23 cellular contexts compared by ENCODE assay signal in genomic region chr2:219470429-219470828, GRCh38. TPM values are rescaled to one million over a fixed set of nuclear protein-coding genes. Genes with fewer than 3 reads are reported as not detected.
"Had no signal": no experiment of that assay in that cellular context is flagged by ENCODE, and none has a peak within 500 bp of the region (broad histone marks: within the 10 kb centered on the region; RNA-seq: fewer than 3 reads in every experiment).

No MANE protein-coding gene starts in this region.

- H3K9me3 ChIP-seq: left lung, prostate gland, right lobe of liver had no signal

- DNase-seq: activated CD4-positive, alpha-beta memory T cell treated with anti-CD3 and anti-CD28 coated beads, Interleukin-2, amount 10 ng/mL, durations not matched to agents 7 days and 5 days; activated CD4-positive, alpha-beta T cell treated with anti-CD3 and anti-CD28 coated beads for 48 hours; activated CD4-positive, CD25-positive, alpha-beta regulatory T cell; activated CD8-positive, alpha-beta memory T cell treated with anti-CD3 and anti-CD28 coated beads, Interleukin-2, amount 10 ng/mL, durations not matched to agents 7 days and 5 days; activated naive CD4-positive, alpha-beta T cell treated with Interleukin-2 at 50 U/mL for 16 hours; aorta; dorsolateral prefrontal cortex; endodermal cell; foreskin melanocyte; kidney; right lobe of liver; stimulated activated CD4-positive, alpha-beta T cell treated with anti-CD3 and anti-CD28 coated beads, Interleukin-4, amount 100 ng/mL, for 4 hours had no signal

- ATAC-seq: activated CD8-positive, alpha-beta memory T cell treated with anti-CD3 and anti-CD28 coated beads, Interleukin-2, amount 10 ng/mL, durations not matched to agents 7 days and 5 days; activated T-helper 17 cell treated with anti-CD3 and anti-CD28 coated beads, Interleukin-2, amount 50 U/mL, for 72 hours; left lung; stimulated activated memory B cell treated with anti-CD40 and anti-IgM and Interleukin-4, amounts not matched to agents 10 μg/mL and 1 μg/mL and 100 μg/mL, for 72 hours had no signal

- H3K36me3 Mint-ChIP-seq: activated CD8-positive, alpha-beta memory T cell treated with anti-CD3 and anti-CD28 coated beads, Interleukin-2, amount 10 ng/mL, durations not matched to agents 7 days and 5 days; stimulated activated memory B cell treated with anti-CD40 and anti-IgM and Interleukin-4, amounts not matched to agents 10 μg/mL and 1 μg/mL and 100 μg/mL, for 72 hours had no signal

- H3K27ac Mint-ChIP-seq: activated CD4-positive, alpha-beta memory T cell treated with anti-CD3 and anti-CD28 coated beads, Interleukin-2, amount 10 ng/mL, durations not matched to agents 7 days and 5 days; activated CD8-positive, alpha-beta memory T cell treated with anti-CD3 and anti-CD28 coated beads, Interleukin-2, amount 10 ng/mL, durations not matched to agents 7 days and 5 days; activated T-helper 17 cell treated with anti-CD3 and anti-CD28 coated beads, Interleukin-2, amount 50 U/mL, for 72 hours; endodermal cell; stimulated activated memory B cell treated with anti-CD40 and anti-IgM and Interleukin-4, amounts not matched to agents 10 μg/mL and 1 μg/mL and 100 μg/mL, for 72 hours; T-helper 2 cell treated with Interferon-gamma antibody and Interleukin-4, amounts not matched to agents 5 μg/mL and 100 μg/mL, for 36 hours had no signal

- H3K4me1 Mint-ChIP-seq: activated CD4-positive, alpha-beta memory T cell treated with anti-CD3 and anti-CD28 coated beads, Interleukin-2, amount 10 ng/mL, durations not matched to agents 7 days and 5 days; activated CD8-positive, alpha-beta memory T cell treated with anti-CD3 and anti-CD28 coated beads, Interleukin-2, amount 10 ng/mL, durations not matched to agents 7 days and 5 days; activated T-helper 17 cell treated with anti-CD3 and anti-CD28 coated beads, Interleukin-2, amount 50 U/mL, for 72 hours; stimulated activated memory B cell treated with anti-CD40 and anti-IgM and Interleukin-4, amounts not matched to agents 10 μg/mL and 1 μg/mL and 100 μg/mL, for 72 hours had no signal

- H3K4me3 ChIP-seq: dorsolateral prefrontal cortex, left lung, prostate gland, right lobe of liver, SK-N-MC had no signal

- H3K4me1 ChIP-seq: left lung, prostate gland, right lobe of liver had no signal

- H3K27me3 ChIP-seq: dorsolateral prefrontal cortex, right lobe of liver had no signal

- H3K27ac ChIP-seq: dorsolateral prefrontal cortex, epithelial cell of prostate, left lung, prostate gland, right lobe of liver, SK-N-MC had no signal

- H3K27me3 Mint-ChIP-seq: activated CD4-positive, alpha-beta memory T cell treated with anti-CD3 and anti-CD28 coated beads, Interleukin-2, amount 10 ng/mL, durations not matched to agents 7 days and 5 days; activated CD8-positive, alpha-beta memory T cell treated with anti-CD3 and anti-CD28 coated beads, Interleukin-2, amount 10 ng/mL, durations not matched to agents 7 days and 5 days; activated T-helper 17 cell treated with anti-CD3 and anti-CD28 coated beads, Interleukin-2, amount 50 U/mL, for 72 hours had no signal

- H3K9me3 Mint-ChIP-seq: activated CD4-positive, alpha-beta memory T cell treated with anti-CD3 and anti-CD28 coated beads, Interleukin-2, amount 10 ng/mL, durations not matched to agents 7 days and 5 days; activated T-helper 17 cell treated with anti-CD3 and anti-CD28 coated beads, Interleukin-2, amount 50 U/mL, for 72 hours; endodermal cell; neural crest cell; stimulated activated memory B cell treated with anti-CD40 and anti-IgM and Interleukin-4, amounts not matched to agents 10 μg/mL and 1 μg/mL and 100 μg/mL, for 72 hours; T-helper 2 cell treated with Interferon-gamma antibody and Interleukin-4, amounts not matched to agents 5 μg/mL and 100 μg/mL, for 36 hours had no signal

- H3K36me3 ChIP-seq: left lung, prostate gland, right lobe of liver had no signal

- H3K4me3 Mint-ChIP-seq: activated CD4-positive, alpha-beta memory T cell treated with anti-CD3 and anti-CD28 coated beads, Interleukin-2, amount 10 ng/mL, durations not matched to agents 7 days and 5 days; activated CD8-positive, alpha-beta memory T cell treated with anti-CD3 and anti-CD28 coated beads, Interleukin-2, amount 10 ng/mL, durations not matched to agents 7 days and 5 days; activated T-helper 17 cell treated with anti-CD3 and anti-CD28 coated beads, Interleukin-2, amount 50 U/mL, for 72 hours; endodermal cell; neural crest cell; stimulated activated memory B cell treated with anti-CD40 and anti-IgM and Interleukin-4, amounts not matched to agents 10 μg/mL and 1 μg/mL and 100 μg/mL, for 72 hours; T-helper 2 cell treated with Interferon-gamma antibody and Interleukin-4, amounts not matched to agents 5 μg/mL and 100 μg/mL, for 36 hours had no signal

RNA-seq across cellular contexts. Expression of gene ASIC4, which starts 43.9 kb away (rescaled TPM):
- total RNA-seq: kidney, left lung, mononuclear cell, osteoblast, right lobe of liver had no signal

RNA-seq across cellular contexts. Expression of gene DES, which starts 52.3 kb away (rescaled TPM):
- total RNA-seq: activated CD4-positive, alpha-beta memory T cell treated with anti-CD3 and anti-CD28 coated beads, Interleukin-2, amount 10 ng/mL, durations not matched to agents 7 days and 5 days; activated CD8-positive, alpha-beta memory T cell treated with anti-CD3 and anti-CD28 coated beads, Interleukin-2, amount 10 ng/mL, durations not matched to agents 7 days and 5 days; activated T-helper 17 cell treated with anti-CD3 and anti-CD28 coated beads, Interleukin-2, amount 50 U/mL, for 72 hours; bronchial epithelial cell had no signal
